ENCODE assay signal across 10 cellular contexts in genomic region chr1:94922756-94923465, GRCh38. TPM values are rescaled to one million over a fixed set of nuclear protein-coding genes. Genes with fewer than 3 reads are reported as not detected.
DNase-seq lines count a peak whose midpoint lies in the region; ATAC-seq and TF ChIP-seq lines count a peak whose summit lies in the region.
"Had no signal": no experiment of that assay in that cellular context is flagged by ENCODE, and none has a peak within 500 bp of the region (broad histone marks: within the 10 kb centered on the region; RNA-seq: fewer than 3 reads in every experiment).

No MANE protein-coding gene starts in this region.

- TF ChIP-seq POLR2A in IMR-90 (IDR thresholded peaks at IDR 0.05; ENCODE audit: low read depth, low read length) (no peak), body of pancreas (IDR thresholded peaks at IDR 0.05) (no peak)

- H4K91ac ChIP-seq in IMR-90 (ENCODE audit: insufficient read depth, low read depth, low read length) = peak overlapping the region; percentile 31; the same call in 1 of the 2 replicates

- H3K56ac ChIP-seq in IMR-90 (ENCODE audit: extremely low read depth, insufficient read depth, low read length) = no peak overlapping the region

- peak overlapping the region; percentile 82 for H3K4me2 ChIP-seq in IMR-90 (ENCODE audit: low read depth, low read length)

- dilution Hi-C loops in IMR-90 (cut with HindIII; ENCODE audit: low sequenced_read_pairs, unreplicated experiment) = no loop called here

- H3K23ac ChIP-seq in IMR-90 (ENCODE audit: low read depth, low read length) = peak overlapping the region; percentile 87

- in situ Hi-C loops in IMR-90 (cut with MboI; ENCODE audit: low sequenced_read_pairs) (loop anchor here (5.0 kb wide), 1 partner anchor 114 kb away; no protein-coding TSS in a partner anchor), GM13976 (cut with MboI; ENCODE audit: low sequenced_read_pairs, unreplicated experiment) (no loop called here)

- TF ChIP-seq RAD21 in IMR-90 (IDR thresholded peaks at IDR 0.05; ENCODE audit: low read length) = no peak

- peak; percentile 64 for DNase-seq in IMR-90
- no peak for DNase-seq in body of pancreas
- DNase-seq in kidney tubule cell (ENCODE audit: low spot score) = peak; percentile 70
- DNase-seq in effector CD8-positive, alpha-beta T cell (lab: John Stamatoyannopoulos, UW) = no peak
- no peak for DNase-seq in NCI-H146 treated with DMSO at 0.1 percent for 48 hours (lab: John Stamatoyannopoulos, UW; ENCODE audit: unreplicated experiment)
- no peak for DNase-seq in HUDEP-2 (lab: John Stamatoyannopoulos, UW; ENCODE audit: unreplicated experiment in 76 of 76)
- DNase-seq in GM13976 (ENCODE audit: low spot score) = no peak
- DNase-seq: anterior cingulate cortex, NCI-H524 treated with DMSO at 0.1 percent for 48 hours had no signal

- peak overlapping the region; percentile 27; the same call in 1 of the 2 replicates for H2BK20ac ChIP-seq in IMR-90 (ENCODE audit: low read depth, low read length)

- CTCF ChIA-PET in IMR-90 (lab: Yijun Ruan, JAX) = interaction anchor here (0.8 to 1.5 kb wide), 5 partner anchors 13 to 119 kb away, joined by 3 to 7 read pairs (median 3); no protein-coding TSS in a partner anchor

- H2AFZ ChIP-seq in IMR-90 (replicated peaks; ENCODE audit: low read length, poor library complexity) = no peak overlapping the region

- H4K8ac ChIP-seq in IMR-90 (ENCODE audit: low read depth in 2 of 2, low read length in 2 of 2) = peak overlapping the region in 1 of 2 experiments; percentile 53; a peak in 2 of 4 replicates

- peaks cover under 1 to 58% of the 10 kb centered on the region in 2 experiments; a peak in 2 of 4 replicates for H3K79me1 ChIP-seq in IMR-90 (ENCODE audit: low read depth in 1 of 2, low read length in 2 of 2)

- 0 out of 3 replicates have a peak overlapping the region, but pooled peaks have one; percentile 29 for H2BK15ac ChIP-seq in IMR-90 (ENCODE audit: low read depth, low read length)

- H2AK5ac ChIP-seq in IMR-90 (ENCODE audit: low read depth, low read length) = peak overlapping the region; percentile 61

- peak overlapping the region; percentile 34; the same call in 1 of the 2 replicates for H4K5ac ChIP-seq in IMR-90 (ENCODE audit: low read depth, low read length)

- H3K36me3 ChIP-seq in IMR-90 (ENCODE audit: control insufficient read depth, insufficient read depth, low read length) (peaks cover 7% of the 10 kb centered on the region), body of pancreas (replicated peaks in 1 of 2; ENCODE audit: insufficient read depth in 1 of 2, low read depth in 2 of 2) (no peaks in the 10 kb centered on the region), stomach smooth muscle (ENCODE audit: control insufficient read depth in 2 of 2, insufficient read depth in 2 of 2, low read length in 2 of 2) (no peaks in the 10 kb centered on the region)

- H3K9me3 ChIP-seq in IMR-90 (ENCODE audit: control insufficient read depth, insufficient read depth, low read length) (no peaks in the 10 kb centered on the region), body of pancreas (no peaks in the 10 kb centered on the region), stomach smooth muscle (ENCODE audit: control insufficient read depth in 2 of 2, low read length in 2 of 2) (no peaks in the 10 kb centered on the region)

- H3K4me1 ChIP-seq in IMR-90 (ENCODE audit: control insufficient read depth, insufficient read depth, low read length) (peaks cover 21% of the 10 kb centered on the region), body of pancreas (peaks cover 55% of the 10 kb centered on the region), stomach smooth muscle (ENCODE audit: control insufficient read depth, insufficient read depth, low read length) (peaks cover 38% of the 10 kb centered on the region)

- H2BK5ac ChIP-seq in IMR-90 (ENCODE audit: low read depth, low read length, poor library complexity, severe bottlenecking) = peak overlapping the region; percentile 75

- H3K4me3 ChIP-seq in IMR-90 (ENCODE audit: insufficient read depth, low read depth, low read length) (peak overlapping the region; percentile 8; the same call in 1 of the 2 replicates), body of pancreas (no peak overlapping the region), stomach smooth muscle (ENCODE audit: low read length in 2 of 2) (peak overlapping the region; percentile 33 to 55)

- H3K9me1 ChIP-seq in IMR-90 (ENCODE audit: insufficient read depth, low read length) = peaks cover 24% of the 10 kb centered on the region

- ATAC-seq in IMR-90 (ENCODE audit: low read depth) = no peak
- ATAC-seq in body of pancreas = no peak

- WGBS in IMR-90 (ENCODE audit: extremely low coverage in 2 of 2, insufficient read length in 1 of 2), 2 experiments = 81% methylated on average over 4 of the region's 9 CpGs; no CpG with 5 or more reads in 1 of the 2 experiments
- WGBS in body of pancreas, 2 donors = 64 to 72% methylated on average over 9 of the region's 9 CpGs

- H3K14ac ChIP-seq in IMR-90 (replicated peaks; ENCODE audit: low read depth, low read length) = peak overlapping the region; percentile 70

- H2BK120ac ChIP-seq in IMR-90 (ENCODE audit: low read depth, low read length) = peak overlapping the region; percentile 51

- peak overlapping the region; percentile 74; the same call in 1 of the 2 replicates for H3K27ac ChIP-seq in IMR-90 (ENCODE audit: insufficient read depth, low read length)
- H3K27ac ChIP-seq in body of pancreas = peak overlapping the region; percentile 1 to 90 (median 22)
- peak overlapping the region; percentile 55 for H3K27ac ChIP-seq in stomach smooth muscle (ENCODE audit: low read length)

- H3K9ac ChIP-seq in IMR-90 (ENCODE audit: low read depth, low read length) (no peak overlapping the region), stomach smooth muscle (ENCODE audit: low read length in 2 of 2) (no peak overlapping the region)

- no TSS peak for BruUV-seq in IMR-90 (replicated peaks; lab: Mats Ljungman, UMichigan)

- peak overlapping the region; percentile 51; the same call in 1 of the 2 replicates for H3K18ac ChIP-seq in IMR-90 (ENCODE audit: low read depth, low read length)

- H3K4ac ChIP-seq in IMR-90 (ENCODE audit: low read depth, low read length) = peak overlapping the region; percentile 60

- TF ChIP-seq CTCF in IMR-90 (conservative IDR thresholded peaks at IDR 0.05; ENCODE audit: low read depth, low read length) = no peak
- no peak for TF ChIP-seq CTCF in body of pancreas (IDR thresholded peaks at IDR 0.05)
- TF ChIP-seq CTCF in GM13976 (IDR thresholded peaks at IDR 0.05; ENCODE audit: borderline replicate concordance, control extremely low read depth, extremely low read depth, insufficient read depth, missing control alignments) = no peak

- H3K27me3 ChIP-seq in IMR-90 (ENCODE audit: control insufficient read depth, insufficient read depth, low read length) (no peaks in the 10 kb centered on the region), body of pancreas (no peaks in the 10 kb centered on the region), stomach smooth muscle (ENCODE audit: control insufficient read depth in 1 of 2, insufficient read depth in 2 of 2, low read length in 2 of 2) (no peaks in the 10 kb centered on the region)

- H2AK9ac ChIP-seq in IMR-90 (replicated peaks; ENCODE audit: low read depth, low read length, poor library complexity) = no peak overlapping the region

- intact Hi-C loops in IMR-90 (cut with micrococcal nuclease) (loop anchor here (10.0 kb wide), 1 partner anchor 312 kb away; the partner anchor contains the start of gene RWDD3), body of pancreas (cut with DNase I) (no loop called here)

- peaks cover 77% of the 10 kb centered on the region for H4K20me1 ChIP-seq in IMR-90 (ENCODE audit: insufficient read depth, low read length)

- POLR2A ChIA-PET in IMR-90 (lab: Charles Lee; ENCODE audit: unreplicated experiment) = interaction anchor here (0.5 to 0.9 kb wide), 4 partner anchors 40 to 322 kb away, joined by 3 to 7 read pairs (median 4); no protein-coding TSS in a partner anchor

TF ChIP-seq in IMR-90, 13 proteins besides CTCF, POLR2A, EP300 and RAD21:
- TF ChIP-seq CEBPB (IDR thresholded peaks at IDR 0.05; ENCODE audit: low read depth, low read length) (peak; percentile 58; the same call in 1 of the 2 replicates), CHD1 (IDR thresholded peaks at IDR 0.05; ENCODE audit: low read depth, low read length) (no peak)

RNA-seq across cellular contexts. Expression of gene CNN3, which starts 4.0 kb away (rescaled TPM):
- total RNA-seq in IMR-90 (2012; rRNA removed) (552 and 592 TPM in 2 replicates), body of pancreas (10 to 100 TPM; 79.4 to 83.1 TPM)
- polyA plus RNA-seq in IMR-90 (2012; rRNA removed) = 214 and 249 TPM in 2 replicates
- polyA plus RNA-seq in IMR-90 (2012; cell fraction: cytosol; rRNA removed) = 118 and 124 TPM in 2 replicates
- polyA plus RNA-seq in IMR-90 (2012; cell fraction: nucleus; rRNA removed; ENCODE audit: low replicate concordance) = 47.8 and 219 TPM in 2 replicates

Comparison
In these comparisons a context has a peak if more than half of its experiments do, and no peak if none do; other contexts are left out.
1. DNase-seq: peak in IMR-90 (single experiment) and kidney tubule cell (single experiment); none in body of pancreas (0 of 4), effector CD8-positive, alpha-beta T cell (single experiment), NCI-H146 treated with DMSO at 0.1 percent for 48 hours (single experiment), HUDEP-2 (0 of 76) and GM13976 (single experiment).
2. H3K27ac ChIP-seq: peak in every context shown above with its lines; median percentile 74 in IMR-90; 55 in stomach smooth muscle; 22 in body of pancreas.
3. H3K4me3 ChIP-seq: peak in IMR-90 (single experiment) and stomach smooth muscle (2 of 2); none in body of pancreas (0 of 2).